17 cellular contexts compared by ENCODE assay signal in genomic region chr9:71637433-71637832, GRCh38.
"Had no signal": no experiment of that assay in that cellular context is flagged by ENCODE, and none has a peak within 500 bp of the region (broad histone marks: within the 10 kb centered on the region; RNA-seq: fewer than 3 reads in every experiment).

No MANE protein-coding gene starts in this region.

- H3K9me3 ChIP-seq: colonic mucosa, prostate gland, tibial nerve, uterus had no signal

- H3K36me3 ChIP-seq: colonic mucosa, prostate gland, tibial nerve, uterus had no signal

- DNase-seq: activated CD4-positive, alpha-beta T cell treated with anti-CD3 and anti-CD28 coated beads, Interleukin-2, amount 10 ng/mL, durations not matched to agents 24 days and 14 days; activated CD8-positive, alpha-beta memory T cell treated with anti-CD3 and anti-CD28 coated beads, Interleukin-2, amount 50 U/mL, for 4 hours; activated naive CD4-positive, alpha-beta T cell treated with anti-CD3 and anti-CD28 coated beads, Interleukin-2, amount 10 ng/mL, durations not matched to agents 7 days and 5 days; activated naive CD8-positive, alpha-beta T cell treated with anti-CD3 and anti-CD28 coated beads, Interleukin-2, amount 50 U/mL, for 24 hours; activated T-cell treated with anti-CD3 and anti-CD28 coated beads, Interleukin-2, amount 50 U/mL, for 4 hours; anterior cingulate cortex; colonic mucosa; endodermal cell; erythroblast; head of caudate nucleus; right cardiac atrium; T-cell; T1000; uterus had no signal

- H3K27ac ChIP-seq: colonic mucosa, prostate gland had no signal

- H3K4me3 ChIP-seq: colonic mucosa, lung, prostate gland, tibial nerve, uterus had no signal

- H3K4me1 ChIP-seq: colonic mucosa, prostate gland, uterus had no signal

- ATAC-seq: activated naive CD8-positive, alpha-beta T cell treated with anti-CD3 and anti-CD28 coated beads, Interleukin-2, amount 50 U/mL, for 24 hours; activated T-cell treated with anti-CD3 and anti-CD28 coated beads, Interleukin-2, amount 50 U/mL, for 4 hours; T-cell had no signal

- H3K27me3 ChIP-seq: colonic mucosa, tibial nerve, uterus had no signal
